In genomic region chr12:90945070-90945649, GRCh38 we compare ENCODE assay signal across 9 cellular contexts. TPM values are rescaled to one million over a fixed set of nuclear protein-coding genes. Genes with fewer than 3 reads are reported as not detected.
DNase-seq lines count a peak whose midpoint lies in the region; ATAC-seq and TF ChIP-seq lines count a peak whose summit lies in the region.
"Had no signal": no experiment of that assay in that cellular context is flagged by ENCODE, and none has a peak within 500 bp of the region (broad histone marks: within the 10 kb centered on the region; RNA-seq: fewer than 3 reads in every experiment).

No MANE protein-coding gene starts in this region.

- H3K36me3 ChIP-seq in fibroblast of lung (ENCODE audit: control insufficient read depth, insufficient read depth, low read length) (no peaks in the 10 kb centered on the region), tibial artery (no peaks in the 10 kb centered on the region)

- intact Hi-C loops in tibial artery (cut with DNase I; ENCODE audit: low total_unique reads): no loop called here

- H3K27me3 Mint-ChIP-seq in activated T-cell treated with anti-CD3 and anti-CD28 coated beads, Interleukin-2, amount 50 U/mL, for 4 hours (ENCODE audit: low read depth): peaks cover 2% of the 10 kb centered on the region

- H3K4me1 Mint-ChIP-seq in activated T-cell treated with anti-CD3 and anti-CD28 coated beads, Interleukin-2, amount 50 U/mL, for 4 hours (ENCODE audit: low read depth): no peaks in the 10 kb centered on the region

- no peaks in the 10 kb centered on the region for H4K20me1 ChIP-seq in fibroblast of lung (ENCODE audit: control insufficient read depth, extremely low read depth, insufficient read depth, low read length)

- H2AFZ ChIP-seq in fibroblast of lung (ENCODE audit: low read length): no peak overlapping the region

- peak; percentile 64 for DNase-seq in DMS53 treated with DMSO at 0.1 percent for 48 hours (lab: John Stamatoyannopoulos, UW; ENCODE audit: unreplicated experiment)
- peak; percentile 32 for DNase-seq in RPMI7951 (ENCODE audit: low read depth)
- DNase-seq in fibroblast of lung (ENCODE audit: low read depth in 2 of 2): peak; percentile 34 to 61
- no peak for DNase-seq in tibial artery
- DNase-seq in activated T-cell treated with anti-CD3 and anti-CD28 coated beads, Interleukin-2, amount 50 U/mL, for 4 hours: no peak
- DNase-seq in stimulated activated naive CD4-positive, alpha-beta T cell treated with Interleukin-2 at 50 U/mL for 16 hours (lab: John Stamatoyannopoulos, UW): no peak

- H3K9me3 ChIP-seq in fibroblast of lung (ENCODE audit: control insufficient read depth, insufficient read depth, low read depth, low read length) (no peaks in the 10 kb centered on the region), tibial artery (no peaks in the 10 kb centered on the region)

- H3K4me2 ChIP-seq in fibroblast of lung (ENCODE audit: extremely low read depth, insufficient read depth, low read length): no peak overlapping the region

- H3K4me3 ChIP-seq in fibroblast of lung (replicated peaks in 1 of 4; ENCODE audit: control extremely low read depth in 1 of 4, insufficient read depth in 1 of 4, low read depth in 3 of 4, low read length in 4 of 4): no peak overlapping the region
- H3K4me3 ChIP-seq in tibial artery: no peak overlapping the region
- H3K4me3 ChIP-seq: SK-N-MC had no signal

- TF ChIP-seq CTCF in fibroblast of lung (conservative IDR thresholded peaks at IDR 0.05 in 1 of 2, IDR thresholded peaks at IDR 0.05 in 1 of 2; ENCODE audit: low read depth in 1 of 2, low read length in 2 of 2): peak in 1 of 2 donors; percentile 45
- peak; percentile 21 to 23 for TF ChIP-seq CTCF in tibial artery (IDR thresholded peaks at IDR 0.05)

- H3K27me3 ChIP-seq in fibroblast of lung (ENCODE audit: control insufficient read depth, insufficient read depth, low read length) (no peaks in the 10 kb centered on the region), tibial artery (no peaks in the 10 kb centered on the region)

- no peaks in the 10 kb centered on the region for H3K79me2 ChIP-seq in fibroblast of lung (ENCODE audit: control insufficient read depth, insufficient read depth, low read length)

- ATAC-seq in GM19468 (IDR thresholded peaks at IDR 0.05; ENCODE audit: extremely low read depth, unreplicated experiment) (peak; percentile 50), HG03571 (IDR thresholded peaks at IDR 0.05; ENCODE audit: unreplicated experiment) (peak; percentile 53)
- ATAC-seq in activated T-cell treated with anti-CD3 and anti-CD28 coated beads, Interleukin-2, amount 50 U/mL, for 4 hours: no peak

- H3K9me3 Mint-ChIP-seq in activated T-cell treated with anti-CD3 and anti-CD28 coated beads, Interleukin-2, amount 50 U/mL, for 4 hours: no peaks in the 10 kb centered on the region

- H3K27ac ChIP-seq in fibroblast of lung (ENCODE audit: insufficient read depth, low read length): no peak overlapping the region
- no peak overlapping the region for H3K27ac ChIP-seq in tibial artery
- H3K27ac ChIP-seq: SK-N-MC had no signal

- no peaks in the 10 kb centered on the region for H3K36me3 Mint-ChIP-seq in activated T-cell treated with anti-CD3 and anti-CD28 coated beads, Interleukin-2, amount 50 U/mL, for 4 hours (ENCODE audit: insufficient read depth)

- H3K9ac ChIP-seq in fibroblast of lung (ENCODE audit: insufficient read depth, low read length): no peak overlapping the region

- no peak overlapping the region for H3K4me3 Mint-ChIP-seq in activated T-cell treated with anti-CD3 and anti-CD28 coated beads, Interleukin-2, amount 50 U/mL, for 4 hours

- no peaks in the 10 kb centered on the region for H3K4me1 ChIP-seq in fibroblast of lung (ENCODE audit: control insufficient read depth, extremely low read depth, insufficient read depth, low read length)
- no peaks in the 10 kb centered on the region for H3K4me1 ChIP-seq in tibial artery

RNA-seq across cellular contexts. Expression of gene CCER1, which starts 9.8 kb away (rescaled TPM):
- not detected in 2 replicates for total RNA-seq in RPMI7951 (2014; rRNA removed; shearing (Covaris generic))
- not detected in 2 replicates for total RNA-seq in fibroblast of lung
- polyA plus RNA-seq in fibroblast of lung: not detected in 2 replicates
- not detected in 2 replicates for polyA plus RNA-seq in fibroblast of lung (2012)
- polyA minus RNA-seq in fibroblast of lung (ENCODE audit: low replicate concordance): not detected in 2 replicates
- total RNA-seq in activated T-cell treated with anti-CD3 and anti-CD28 coated beads, Interleukin-2, amount 50 U/mL, for 4 hours: not detected

RNA-seq across cellular contexts. Expression of gene EPYC, which starts 59.6 kb away (rescaled TPM):
- total RNA-seq in RPMI7951 (2014; rRNA removed; shearing (Covaris generic)): not detected in 2 replicates
- total RNA-seq in fibroblast of lung: not detected in 2 replicates
- 0.05 and 0.07 TPM in 2 replicates for polyA plus RNA-seq in fibroblast of lung
- not detected in 2 replicates for polyA plus RNA-seq in fibroblast of lung (2012)
- not detected in 2 replicates for polyA minus RNA-seq in fibroblast of lung (ENCODE audit: low replicate concordance)
- total RNA-seq in activated T-cell treated with anti-CD3 and anti-CD28 coated beads, Interleukin-2, amount 50 U/mL, for 4 hours: not detected

Comparison
In these comparisons a context has a peak if more than half of its experiments do, and no peak if none do; other contexts are left out.
1. DNase-seq: peak in DMS53 treated with DMSO at 0.1 percent for 48 hours (single experiment), RPMI7951 (single experiment) and fibroblast of lung (2 of 2); none in tibial artery (0 of 2), activated T-cell treated with anti-CD3 and anti-CD28 coated beads, Interleukin-2, amount 50 U/mL, for 4 hours (single experiment) and stimulated activated naive CD4-positive, alpha-beta T cell treated with Interleukin-2 at 50 U/mL for 16 hours (single experiment).
2. ATAC-seq: peak in GM19468 (single experiment) and HG03571 (single experiment); none in activated T-cell treated with anti-CD3 and anti-CD28 coated beads, Interleukin-2, amount 50 U/mL, for 4 hours (0 of 2).